In the genomic region with DNA sequence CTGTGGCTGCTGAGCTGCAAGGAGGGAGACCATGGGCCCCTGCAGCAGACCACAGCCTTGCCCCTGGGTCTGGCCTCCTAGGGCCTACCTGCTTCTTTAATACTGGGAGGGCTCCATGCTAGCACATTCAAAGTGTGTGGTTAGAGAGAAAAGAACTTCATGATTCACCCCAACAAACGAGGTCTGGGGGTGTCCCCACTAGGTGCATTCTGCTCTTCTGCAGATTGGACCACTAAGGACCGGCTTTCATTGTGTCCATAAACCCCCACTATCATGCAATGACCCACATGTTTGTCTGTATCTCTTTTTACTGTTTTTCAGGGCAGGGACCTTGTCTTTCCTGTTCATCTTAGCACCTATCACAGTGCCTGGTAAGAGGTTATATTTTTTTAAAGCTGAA, we compare ENCODE assay signal across 17 cellular contexts.
"Had no signal": no experiment of that assay in that cellular context is flagged by ENCODE, and none has a peak within 500 bp of the region (broad histone marks: within the 10 kb centered on the region; RNA-seq: fewer than 3 reads in every experiment).

No MANE protein-coding gene starts in this region.

- H3K36me3 Mint-ChIP-seq: activated CD8-positive, alpha-beta memory T cell treated with anti-CD3 and anti-CD28 coated beads, Interleukin-2, amount 10 ng/mL, durations not matched to agents 7 days and 5 days; activated naive CD4-positive, alpha-beta T cell treated with anti-CD3 and anti-CD28 coated beads, Interleukin-2, amount 50 U/mL, for 72 hours had no signal

- H3K4me3 Mint-ChIP-seq: activated B cell treated with CpG ODN at 0.5 μM for 24 hours; activated CD8-positive, alpha-beta memory T cell treated with anti-CD3 and anti-CD28 coated beads, Interleukin-2, amount 10 ng/mL, durations not matched to agents 7 days and 5 days; activated T-cell treated with anti-CD3 and anti-CD28 coated beads, Interleukin-2, amount 50 U/mL, for 4 hours had no signal

- H3K27me3 Mint-ChIP-seq: activated B cell treated with CpG ODN at 0.5 μM for 24 hours had no signal

- H3K4me1 Mint-ChIP-seq: activated CD8-positive, alpha-beta memory T cell treated with anti-CD3 and anti-CD28 coated beads, Interleukin-2, amount 10 ng/mL, durations not matched to agents 7 days and 5 days had no signal

- H3K9me3 Mint-ChIP-seq: activated B cell treated with CpG ODN at 0.5 μM for 24 hours; activated naive CD4-positive, alpha-beta T cell treated with anti-CD3 and anti-CD28 coated beads, Interleukin-2, amount 50 U/mL, for 72 hours; activated T-cell treated with anti-CD3 and anti-CD28 coated beads, Interleukin-2, amount 50 U/mL, for 4 hours had no signal

- H3K4me3 ChIP-seq: cardiac muscle cell had no signal

- H3K27me3 ChIP-seq: brain microvascular endothelial cell, cardiac muscle cell had no signal

- ATAC-seq: activated CD8-positive, alpha-beta memory T cell treated with anti-CD3 and anti-CD28 coated beads, Interleukin-2, amount 10 ng/mL, durations not matched to agents 7 days and 5 days; activated T-cell treated with anti-CD3 and anti-CD28 coated beads, Interleukin-2, amount 50 U/mL, for 4 hours; PC-3 had no signal

- H3K27ac Mint-ChIP-seq: activated B cell treated with CpG ODN at 0.5 μM for 24 hours; activated CD8-positive, alpha-beta memory T cell treated with anti-CD3 and anti-CD28 coated beads, Interleukin-2, amount 10 ng/mL, durations not matched to agents 7 days and 5 days; activated naive CD4-positive, alpha-beta T cell treated with anti-CD3 and anti-CD28 coated beads, Interleukin-2, amount 50 U/mL, for 72 hours had no signal

- DNase-seq: activated B cell treated with CpG ODN at 0.5 μM for 24 hours; activated CD4-positive, alpha-beta T cell treated with anti-CD3 and anti-CD28 coated beads for 1 hour; activated CD4-positive, alpha-beta T cell treated with anti-CD3 and anti-CD28 coated beads, Interleukin-2, amount 50 U/mL, for 1 hour; activated CD8-positive, alpha-beta memory T cell treated with anti-CD3 and anti-CD28 coated beads, Interleukin-2, amount 10 ng/mL, durations not matched to agents 7 days and 5 days; activated T-cell treated with anti-CD3 and anti-CD28 coated beads, Interleukin-2, amount 50 U/mL, for 4 hours; brain microvascular endothelial cell; MM.1S; NCI-H1105 treated with DMSO at 0.1 percent for 48 hours; NCI-H1436 treated with DMSO at 0.1 percent for 48 hours; NCI-H187; NCI-H2081; NCI-H524; PC-3; SHP77 treated with DMSO at 0.1 percent for 48 hours; T1000 had no signal

- H3K36me3 ChIP-seq: brain microvascular endothelial cell, cardiac muscle cell had no signal

- H3K27ac ChIP-seq: brain microvascular endothelial cell, cardiac muscle cell had no signal
